ENCODE assay signal across 14 cellular contexts in genomic region chr11:121870202-121871045, GRCh38.
DNase-seq lines count a peak whose midpoint lies in the region; ATAC-seq and TF ChIP-seq lines count a peak whose summit lies in the region.
"Had no signal": no experiment of that assay in that cellular context is flagged by ENCODE, and none has a peak within 500 bp of the region (broad histone marks: within the 10 kb centered on the region; RNA-seq: fewer than 3 reads in every experiment).

No MANE protein-coding gene starts in this region.

- peak; percentile 41 to 73 (median 63) for ATAC-seq in heart left ventricle
- no peak for ATAC-seq in GM21737 (IDR thresholded peaks at IDR 0.05; ENCODE audit: unreplicated experiment)
- no peak for ATAC-seq in GM18511 (IDR thresholded peaks at IDR 0.05; ENCODE audit: unreplicated experiment)

- peaks cover 0 to 15% of the 10 kb centered on the region in 2 donors for H3K4me1 ChIP-seq in ascending aorta
- H3K4me1 ChIP-seq in heart left ventricle = peaks cover 0 to 13% (median 2%) of the 10 kb centered on the region in 12 donors
- H3K4me1 ChIP-seq in sigmoid colon = peaks cover 0 to 22% (median 13%) of the 10 kb centered on the region in 4 donors
- H3K4me1 ChIP-seq: thyroid gland had no signal

- POLR2A ChIA-PET in BJ (lab: Charles Lee) = no interaction called here

- TF ChIP-seq POLR2A in heart left ventricle (IDR thresholded peaks at IDR 0.05) (no peak), sigmoid colon (IDR thresholded peaks at IDR 0.05) (no peak)

- no peaks in the 10 kb centered on the region for H3K9me3 ChIP-seq in ascending aorta
- H3K9me3 ChIP-seq in heart left ventricle = no peaks in the 10 kb centered on the region
- H3K9me3 ChIP-seq in sigmoid colon = no peaks in the 10 kb centered on the region
- H3K9me3 ChIP-seq: thyroid gland had no signal

- intact Hi-C loops in ascending aorta (cut with DNase I) (no loop called here), heart left ventricle (cut with DNase I) (loop anchor here in 1 of 10 donors (5.0 kb wide), 1 partner anchor 213 kb away; no protein-coding TSS in a partner anchor), sigmoid colon (cut with DNase I) (no loop called here)

- peaks cover 4% of the 10 kb centered on the region for H3K4me1 Mint-ChIP-seq in endothelial cell (ENCODE audit: unreplicated experiment)
- H3K4me1 Mint-ChIP-seq: CD8-positive, alpha-beta memory T cell had no signal

- in situ Hi-C loops in ACHN (cut with HindIII; ENCODE audit: low pct_ligation_motif_present, low pct_unique_long_range_greater_than_20kb, low sequenced_read_pairs) = no loop called here

- H3K27me3 Mint-ChIP-seq in endothelial cell (ENCODE audit: unreplicated experiment) = no peaks in the 10 kb centered on the region

- CTCF ChIA-PET in BJ (lab: Yijun Ruan, JAX) = interaction anchor here (1.4 kb wide), 1 partner anchor 28 kb away, joined by 3 read pairs; no protein-coding TSS in a partner anchor

- no peak overlapping the region for H3K4me3 Mint-ChIP-seq in endothelial cell (ENCODE audit: unreplicated experiment)
- H3K4me3 Mint-ChIP-seq: CD8-positive, alpha-beta memory T cell had no signal

- no peak for TF ChIP-seq EP300 in sigmoid colon (IDR thresholded peaks at IDR 0.05)

- H3K36me3 ChIP-seq in BJ (ENCODE audit: control insufficient read depth, insufficient read depth, low read length) (no peaks in the 10 kb centered on the region), ascending aorta (no peaks in the 10 kb centered on the region), heart left ventricle (no peaks in the 10 kb centered on the region), sigmoid colon (no peaks in the 10 kb centered on the region)
- H3K36me3 ChIP-seq: thyroid gland had no signal

- no peaks in the 10 kb centered on the region for H3K9me3 Mint-ChIP-seq in endothelial cell (ENCODE audit: unreplicated experiment)

- H3K27ac ChIP-seq in ascending aorta = peak overlapping the region; percentile 58 to 60
- H3K27ac ChIP-seq in heart left ventricle = peak overlapping the region in 9 of 12 donors; percentile 6 to 57 (median 23)
- H3K27ac ChIP-seq in sigmoid colon = peak overlapping the region; percentile 17 to 79 (median 54)
- H3K27ac ChIP-seq: thyroid gland had no signal

- no peaks in the 10 kb centered on the region for H3K27me3 ChIP-seq in BJ (ENCODE audit: control insufficient read depth, insufficient read depth, low read length)
- H3K27me3 ChIP-seq in ascending aorta = no peaks in the 10 kb centered on the region
- H3K27me3 ChIP-seq in heart left ventricle = no peaks in the 10 kb centered on the region
- H3K27me3 ChIP-seq in sigmoid colon = no peaks in the 10 kb centered on the region
- H3K27me3 ChIP-seq: thyroid gland had no signal

- H3K4me3 ChIP-seq in BJ (ENCODE audit: low read depth, low read length) (no peak overlapping the region), ascending aorta (no peak overlapping the region), heart left ventricle (no peak overlapping the region), sigmoid colon (no peak overlapping the region)
- H3K4me3 ChIP-seq: thyroid gland had no signal

- 49 to 56% (median 52%) methylated on average over 7 of the region's 7 CpGs for WGBS in heart left ventricle, 4 donors
- 66 to 78% methylated on average over 7 of the region's 7 CpGs for WGBS in sigmoid colon, 2 donors

- no peak overlapping the region for H3K27ac Mint-ChIP-seq in endothelial cell (ENCODE audit: unreplicated experiment)
- H3K27ac Mint-ChIP-seq: CD8-positive, alpha-beta memory T cell had no signal

- TF ChIP-seq CTCF in BJ (IDR thresholded peaks at IDR 0.05; ENCODE audit: insufficient read depth, low read depth, low read length) (peak; percentile 21; the same call in 1 of the 2 replicates), ascending aorta (IDR thresholded peaks at IDR 0.05) (no peak), heart left ventricle (IDR thresholded peaks at IDR 0.05) (peak in 3 of 12 donors; percentile 9 to 18 (median 14)), sigmoid colon (IDR thresholded peaks at IDR 0.05) (no peak), endothelial cell (IDR thresholded peaks at IDR 0.05; ENCODE audit: unreplicated experiment) (no peak)

- DNase-seq in BJ (ENCODE audit: low read depth) (no peak), ascending aorta (ENCODE audit: low spot score in 2 of 2) (no peak), heart left ventricle (peak in 1 of 5 donors; percentile 14), sigmoid colon (no peak), endothelial cell (ENCODE audit: low spot score) (no peak), ACHN (no peak)
- DNase-seq: activated CD8-positive, alpha-beta memory T cell treated with anti-CD3 and anti-CD28 coated beads, Interleukin-2, amount 50 U/mL, for 48 hours; CD8-positive, alpha-beta memory T cell; kidney glomerular epithelial cell; NCI-H345; RPMI8226; thyroid gland had no signal

- no peaks in the 10 kb centered on the region for H3K36me3 Mint-ChIP-seq in endothelial cell (ENCODE audit: low read depth, unreplicated experiment)

Comparison
In these comparisons a context has a peak if more than half of its experiments do, and no peak if none do; other contexts are left out.
1. ATAC-seq: peak in heart left ventricle (4 of 4); none in GM21737 (single experiment) and GM18511 (single experiment).
2. Peak in every context shown above with its lines, with median percentiles within 50 percentile points of each other: H3K27ac ChIP-seq.